8 cellular contexts compared by ENCODE assay signal in genomic region chr15:65054333-65055200, GRCh38. TPM values are rescaled to one million over a fixed set of nuclear protein-coding genes. Genes with fewer than 3 reads are reported as not detected.
DNase-seq lines count a peak whose midpoint lies in the region; ATAC-seq and FAIRE-seq lines count a peak whose summit lies in the region.

No MANE protein-coding gene starts in this region.

- DNase-seq in AML-193 (lab: John Stamatoyannopoulos, UW) (peak; percentile 32 to 39), GM19239 (ENCODE audit: insufficient read length, low spot score) (peak; percentile 78), NCI-H226 (peak; percentile 64), ecto neural progenitor cell (ENCODE audit: low spot score) (peak; percentile 84), lung microvascular endothelial cell (ENCODE audit: low read depth in 2 of 2) (peak; percentile 72 to 85)
- DNase-seq in activated CD4-positive, alpha-beta T cell treated with anti-CD3 and anti-CD28 coated beads, Interleukin-2, amount 50 U/mL, for 1 hour = peak; percentile 55
- peak; percentile 78 for DNase-seq in stimulated activated CD8-positive, alpha-beta memory T cell treated with anti-CD3 and anti-CD28 coated beads, Interleukin-4, amount 100 ng/mL, for 48 hours

- peak; percentile 78 for FAIRE-seq in GM19239 (lab: Jason Lieb, UNC)

- no peak for ATAC-seq in HG03378 (IDR thresholded peaks at IDR 0.05; ENCODE audit: unreplicated experiment)

RNA-seq across cellular contexts. Expression of gene SLC51B, which starts 9.4 kb away (rescaled TPM):
- not detected in 2 replicates for total RNA-seq in lung microvascular endothelial cell

RNA-seq across cellular contexts. Expression of gene RASL12, which starts 13.2 kb away (rescaled TPM):
- not detected in 2 replicates for total RNA-seq in lung microvascular endothelial cell

RNA-seq across cellular contexts. Expression of gene KBTBD13, which starts 22.0 kb away (rescaled TPM):
- not detected in 2 replicates for total RNA-seq in lung microvascular endothelial cell

RNA-seq across cellular contexts. Expression of gene MTFMT, which starts 25.1 kb away (rescaled TPM):
- 9.6 and 13.9 TPM in 2 replicates for total RNA-seq in lung microvascular endothelial cell
